ENCODE assay signal across 25 cellular contexts in the genomic region with DNA sequence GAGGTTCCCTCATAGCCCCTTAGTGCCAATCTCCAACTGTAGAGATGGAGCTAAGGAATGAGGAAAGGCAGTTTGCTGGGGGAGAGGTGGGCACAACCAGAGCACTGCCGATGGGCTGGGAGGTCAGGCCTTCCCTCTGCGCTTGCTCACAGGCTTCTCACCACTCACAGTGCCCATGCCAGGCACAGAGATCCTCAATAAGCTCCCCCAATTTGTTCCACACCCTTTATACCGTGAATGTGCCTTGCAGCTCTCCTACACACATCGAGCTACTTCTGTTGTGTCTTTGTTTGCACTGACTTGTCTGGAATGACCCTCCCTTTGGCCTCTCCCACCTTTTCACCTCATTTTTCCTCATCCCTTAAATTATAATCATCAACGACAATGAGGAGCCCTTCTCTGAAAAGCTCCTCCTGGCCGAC. TPM values are rescaled to one million over a fixed set of nuclear protein-coding genes. Genes with fewer than 3 reads are reported as not detected.
DNase-seq lines count a peak whose midpoint lies in the region; ATAC-seq and TF ChIP-seq lines count a peak whose summit lies in the region.
"Had no signal": no experiment of that assay in that cellular context is flagged by ENCODE, and none has a peak within 500 bp of the region (broad histone marks: within the 10 kb centered on the region; RNA-seq: fewer than 3 reads in every experiment).

No MANE protein-coding gene starts in this region.

- H3K4ac ChIP-seq in mesenchymal stem cell (ENCODE audit: low read depth in 1 of 2, low read length in 2 of 2): no peak overlapping the region

- no peak overlapping the region for H2BK5ac ChIP-seq in mesenchymal stem cell (ENCODE audit: low read depth, low read length, poor library complexity, severe bottlenecking)

- H3K4me3 ChIP-seq in mesenchymal stem cell (ENCODE audit: insufficient read depth in 1 of 2, low read depth in 1 of 2, low read length in 2 of 2): no peak overlapping the region
- H3K4me3 ChIP-seq in Peyer's patch: no peak overlapping the region
- H3K4me3 ChIP-seq: esophagus squamous epithelium, hepatocyte, left ventricle myocardium inferior, stomach, upper lobe of right lung had no signal

- intact Hi-C loops in natural killer cell (cut with micrococcal nuclease): no loop called here

- no peak for DNase-seq in natural killer cell treated with Interleukin-12 subunit alpha and Interleukin-12 subunit beta and Interleukin-15 and Interleukin-18, amount 100 ng/mL, for 72 hours (ENCODE audit: low spot score)
- DNase-seq in natural killer cell: no peak
- no peak for DNase-seq in activated naive CD8-positive, alpha-beta T cell treated with anti-CD3 and anti-CD28 coated beads, Interleukin-2, amount 50 U/mL, for 24 hours
- DNase-seq in mesenchymal stem cell: no peak
- DNase-seq in SK-N-DZ (ENCODE audit: low spot score): no peak
- DNase-seq in NCI-H146 (lab: John Stamatoyannopoulos, UW): no peak
- no peak for DNase-seq in Peyer's patch
- DNase-seq: activated B cell treated with CpG ODN at 0.5 μM for 24 hours; activated CD8-positive, alpha-beta memory T cell treated with anti-CD3 and anti-CD28 coated beads, Interleukin-2, amount 50 U/mL, for 4 hours; activated effector memory CD4-positive, alpha-beta T cell treated with Interleukin-2 at 50 U/mL for 16 hours; BE2C; brain microvascular endothelial cell; Caco-2; DMS79 treated with DMSO at 0.1 percent for 48 hours; esophagus squamous epithelium; left ventricle myocardium inferior; NCI-H1105; NCI-H2081; NCI-H226; NCI-H774; stomach; T1000; upper lobe of right lung had no signal

- H3K36me3 ChIP-seq in mesenchymal stem cell (ENCODE audit: control insufficient read depth in 1 of 2, insufficient read depth in 2 of 2, low read depth in 1 of 2, low read length in 2 of 2) (peaks cover 13 to 48% of the 10 kb centered on the region in 2 experiments), Peyer's patch (peaks cover 0 to 26% (median 0%) of the 10 kb centered on the region in 3 donors)

- no peak overlapping the region for H2BK15ac ChIP-seq in mesenchymal stem cell (ENCODE audit: low read depth, poor library complexity, severe bottlenecking)

- H3K18ac ChIP-seq in mesenchymal stem cell (ENCODE audit: low read depth in 1 of 2, low read length in 2 of 2): no peak overlapping the region

- no peak overlapping the region for H4K8ac ChIP-seq in mesenchymal stem cell (ENCODE audit: low read length)

- H2BK12ac ChIP-seq in mesenchymal stem cell (ENCODE audit: low read length in 2 of 2): no peak overlapping the region

- H3K9ac ChIP-seq in mesenchymal stem cell (ENCODE audit: low read length): no peak overlapping the region

- H3K27ac ChIP-seq in mesenchymal stem cell (ENCODE audit: low read length, poor library complexity, severe bottlenecking) (peak overlapping the region; percentile 96), Peyer's patch (no peak overlapping the region)
- H3K27ac ChIP-seq: brain microvascular endothelial cell, hepatocyte, left ventricle myocardium inferior had no signal

- no peak overlapping the region for H2BK120ac ChIP-seq in mesenchymal stem cell (ENCODE audit: low read depth, low read length)

- no peak for ATAC-seq in natural killer cell treated with Interleukin-12 subunit alpha and Interleukin-12 subunit beta and Interleukin-15 and Interleukin-18, amount 100 ng/mL, for 72 hours
- ATAC-seq in natural killer cell (no peak), GM21529 (IDR thresholded peaks at IDR 0.05; ENCODE audit: unreplicated experiment) (no peak)
- ATAC-seq in activated naive CD8-positive, alpha-beta T cell treated with anti-CD3 and anti-CD28 coated beads, Interleukin-2, amount 50 U/mL, for 24 hours: no peak

- H3K79me1 ChIP-seq in mesenchymal stem cell (replicated peaks; ENCODE audit: low read length, poor library complexity, severe bottlenecking): no peaks in the 10 kb centered on the region

- H2AK5ac ChIP-seq in mesenchymal stem cell (ENCODE audit: low read length, severe bottlenecking): peak overlapping the region; percentile 85

- no peak overlapping the region for H3K4me3 Mint-ChIP-seq in natural killer cell treated with Interleukin-12 subunit alpha and Interleukin-12 subunit beta and Interleukin-15 and Interleukin-18, amount 100 ng/mL, for 72 hours
- H3K4me3 Mint-ChIP-seq in natural killer cell: no peak overlapping the region
- H3K4me3 Mint-ChIP-seq in activated naive CD8-positive, alpha-beta T cell treated with anti-CD3 and anti-CD28 coated beads, Interleukin-2, amount 50 U/mL, for 24 hours: no peak overlapping the region
- H3K4me3 Mint-ChIP-seq: activated B cell treated with CpG ODN at 0.5 μM for 24 hours had no signal

- WGBS in mesenchymal stem cell: 96% methylated on average over 4 of the region's 6 CpGs

- H3K4me1 ChIP-seq in mesenchymal stem cell (ENCODE audit: control insufficient read depth, insufficient read depth, low read depth, low read length) (peaks cover 19% of the 10 kb centered on the region), Peyer's patch (no peaks in the 10 kb centered on the region)
- H3K4me1 ChIP-seq: BE2C, Caco-2, esophagus squamous epithelium had no signal

- H3K9me3 ChIP-seq in mesenchymal stem cell (ENCODE audit: control insufficient read depth, low read length) (no peaks in the 10 kb centered on the region), Peyer's patch (no peaks in the 10 kb centered on the region)
- H3K9me3 ChIP-seq: BE2C, Caco-2, esophagus squamous epithelium, left ventricle myocardium inferior, stomach, upper lobe of right lung had no signal

- H2AFZ ChIP-seq in mesenchymal stem cell (ENCODE audit: low read depth, low read length): no peak overlapping the region
- H2AFZ ChIP-seq: hepatocyte had no signal

- H3K36me3 Mint-ChIP-seq in natural killer cell treated with Interleukin-12 subunit alpha and Interleukin-12 subunit beta and Interleukin-15 and Interleukin-18, amount 100 ng/mL, for 72 hours: peaks cover 25% of the 10 kb centered on the region
- peaks cover 27% of the 10 kb centered on the region for H3K36me3 Mint-ChIP-seq in natural killer cell
- H3K36me3 Mint-ChIP-seq in activated naive CD8-positive, alpha-beta T cell treated with anti-CD3 and anti-CD28 coated beads, Interleukin-2, amount 50 U/mL, for 24 hours (ENCODE audit: low read depth): peaks cover 37% of the 10 kb centered on the region

- TF ChIP-seq POLR2A in Peyer's patch (IDR thresholded peaks at IDR 0.05): no peak

- peaks cover 15 to 19% of the 10 kb centered on the region in 2 donors for H3K4me1 Mint-ChIP-seq in natural killer cell treated with Interleukin-12 subunit alpha and Interleukin-12 subunit beta and Interleukin-15 and Interleukin-18, amount 100 ng/mL, for 72 hours (ENCODE audit: low read depth in 2 of 2)
- peaks cover 14 to 19% of the 10 kb centered on the region in 2 donors for H3K4me1 Mint-ChIP-seq in natural killer cell
- peaks cover 50% of the 10 kb centered on the region for H3K4me1 Mint-ChIP-seq in activated naive CD8-positive, alpha-beta T cell treated with anti-CD3 and anti-CD28 coated beads, Interleukin-2, amount 50 U/mL, for 24 hours

- H4K91ac ChIP-seq in mesenchymal stem cell (ENCODE audit: low read length): no peak overlapping the region

- H3K23ac ChIP-seq in mesenchymal stem cell (ENCODE audit: low read length in 2 of 2): no peak overlapping the region

- peaks cover 0 to 5% of the 10 kb centered on the region in 2 donors for H3K27me3 Mint-ChIP-seq in natural killer cell treated with Interleukin-12 subunit alpha and Interleukin-12 subunit beta and Interleukin-15 and Interleukin-18, amount 100 ng/mL, for 72 hours
- peaks cover 0 to 4% of the 10 kb centered on the region in 2 donors for H3K27me3 Mint-ChIP-seq in natural killer cell (ENCODE audit: low read depth in 2 of 2)
- peaks cover 4% of the 10 kb centered on the region for H3K27me3 Mint-ChIP-seq in activated naive CD8-positive, alpha-beta T cell treated with anti-CD3 and anti-CD28 coated beads, Interleukin-2, amount 50 U/mL, for 24 hours
- H3K27me3 Mint-ChIP-seq: activated B cell treated with CpG ODN at 0.5 μM for 24 hours had no signal

- H3K14ac ChIP-seq in mesenchymal stem cell (ENCODE audit: low read length in 2 of 2): no peak overlapping the region

- H3K27ac Mint-ChIP-seq in natural killer cell treated with Interleukin-12 subunit alpha and Interleukin-12 subunit beta and Interleukin-15 and Interleukin-18, amount 100 ng/mL, for 72 hours: peak overlapping the region; percentile 11 to 67
- peak overlapping the region in 1 of 2 donors; percentile 68 for H3K27ac Mint-ChIP-seq in natural killer cell
- H3K27ac Mint-ChIP-seq in activated naive CD8-positive, alpha-beta T cell treated with anti-CD3 and anti-CD28 coated beads, Interleukin-2, amount 50 U/mL, for 24 hours: peak overlapping the region; percentile 88
- H3K27ac Mint-ChIP-seq: activated B cell treated with CpG ODN at 0.5 μM for 24 hours had no signal

- peaks cover 0 to 5% of the 10 kb centered on the region in 2 experiments for H3K27me3 ChIP-seq in mesenchymal stem cell (ENCODE audit: control insufficient read depth in 1 of 2, insufficient read depth in 1 of 2, low read length in 2 of 2)
- H3K27me3 ChIP-seq in Peyer's patch: no peaks in the 10 kb centered on the region
- H3K27me3 ChIP-seq: BE2C, brain microvascular endothelial cell, hepatocyte, stomach, upper lobe of right lung had no signal

- TF ChIP-seq CTCF in natural killer cell (IDR thresholded peaks at IDR 0.05) (no peak), Peyer's patch (IDR thresholded peaks at IDR 0.05) (no peak)

- H3K9me3 Mint-ChIP-seq in natural killer cell treated with Interleukin-12 subunit alpha and Interleukin-12 subunit beta and Interleukin-15 and Interleukin-18, amount 100 ng/mL, for 72 hours: no peaks in the 10 kb centered on the region
- H3K9me3 Mint-ChIP-seq in natural killer cell: no peaks in the 10 kb centered on the region
- no peaks in the 10 kb centered on the region for H3K9me3 Mint-ChIP-seq in activated naive CD8-positive, alpha-beta T cell treated with anti-CD3 and anti-CD28 coated beads, Interleukin-2, amount 50 U/mL, for 24 hours
- H3K9me3 Mint-ChIP-seq: activated B cell treated with CpG ODN at 0.5 μM for 24 hours had no signal

- no peak overlapping the region for H3K4me2 ChIP-seq in mesenchymal stem cell (ENCODE audit: low read length, poor library complexity, severe bottlenecking)
- H3K4me2 ChIP-seq: hepatocyte had no signal

RNA-seq across cellular contexts. Expression of a gene that starts 1.6 kb away (rescaled TPM):
- 10 to 100 TPM in 1 of 2 donors, under 1 TPM in 1; 0.36 to 13.3 TPM for total RNA-seq in natural killer cell treated with Interleukin-12 subunit alpha and Interleukin-12 subunit beta and Interleukin-15 and Interleukin-18, amount 100 ng/mL, for 72 hours
- total RNA-seq in natural killer cell (10 to 100 TPM in 2 of 3 donors, 1 to 10 TPM in 1; 6.6 to 56.1 (median 26.2) TPM), Peyer's patch (1 to 10 TPM; 1.6 to 7.4 (median 3.6) TPM)
- polyA plus RNA-seq in mesenchymal stem cell (2013, experiment 1 of 2): not detected
- not detected for polyA plus RNA-seq in mesenchymal stem cell (2013, experiment 2 of 2)
- 0.29 TPM in 1 of 2 replicates, not detected in the other for polyA plus RNA-seq in SK-N-DZ (2014; cell fraction: cytosol; rRNA removed)
- polyA plus RNA-seq in SK-N-DZ (2014; cell fraction: nucleus; rRNA removed): 0.17 and 0.43 TPM in 2 replicates
- polyA plus RNA-seq: hepatocyte had no signal
